35 cellular contexts compared by ENCODE assay signal in genomic region chr17:39974433-39974832, GRCh38. TPM values are rescaled to one million over a fixed set of nuclear protein-coding genes. Genes with fewer than 3 reads are reported as not detected.
"Had no signal": no experiment of that assay in that cellular context is flagged by ENCODE, and none has a peak within 500 bp of the region (broad histone marks: within the 10 kb centered on the region; RNA-seq: fewer than 3 reads in every experiment).

No MANE protein-coding gene starts in this region.

- H3K9ac ChIP-seq: neural progenitor cell, parathyroid adenoma had no signal

- H3K36me3 ChIP-seq: cardiac muscle cell, colonic mucosa, heart left ventricle, left lung, neural progenitor cell, uterus had no signal

- FAIRE-seq: islet of Langerhans had no signal

- H3K4me3 ChIP-seq: cardiac muscle cell, colonic mucosa, dorsolateral prefrontal cortex, heart left ventricle, left lung, lung, neural progenitor cell, psoas muscle, smooth muscle cell, uterus had no signal

- H3K4me1 ChIP-seq: psoas muscle had no signal

- H3K27me3 ChIP-seq: colonic mucosa, left lung, uterus had no signal

- H3K4me2 ChIP-seq: neural progenitor cell, smooth muscle cell had no signal

- H3K27ac Mint-ChIP-seq: activated naive CD4-positive, alpha-beta T cell treated with anti-CD3 and anti-CD28 coated beads, Interleukin-2, amount 50 U/mL, for 72 hours; activated T-cell treated with anti-CD3 and anti-CD28 coated beads, Interleukin-2, amount 50 U/mL, for 72 hours; brain; natural killer cell; neural progenitor cell; stimulated activated memory B cell treated with anti-CD40 and anti-IgM and Interleukin-4, amounts not matched to agents 10 μg/mL and 1 μg/mL and 100 μg/mL, for 72 hours; stimulated activated naive CD8-positive, alpha-beta T cell treated with anti-CD3 and anti-CD28 coated beads, Interleukin-15, amount 100 ng/mL, for 72 hours; T-helper 2 cell treated with Interferon-gamma antibody and Interleukin-4, amounts not matched to agents 5 μg/mL and 100 μg/mL, for 36 hours; type B pancreatic cell had no signal

- H2AFZ ChIP-seq: neural progenitor cell, parathyroid adenoma had no signal

- H3K9me3 Mint-ChIP-seq: activated naive CD4-positive, alpha-beta T cell treated with anti-CD3 and anti-CD28 coated beads, Interleukin-2, amount 50 U/mL, for 72 hours; activated T-cell treated with anti-CD3 and anti-CD28 coated beads, Interleukin-2, amount 50 U/mL, for 72 hours; brain; natural killer cell; neural progenitor cell; stimulated activated memory B cell treated with anti-CD40 and anti-IgM and Interleukin-4, amounts not matched to agents 10 μg/mL and 1 μg/mL and 100 μg/mL, for 72 hours; stimulated activated naive CD8-positive, alpha-beta T cell treated with anti-CD3 and anti-CD28 coated beads, Interleukin-15, amount 100 ng/mL, for 72 hours; T-helper 2 cell treated with Interferon-gamma antibody and Interleukin-4, amounts not matched to agents 5 μg/mL and 100 μg/mL, for 36 hours; type B pancreatic cell had no signal

- DNase-seq: activated CD4-positive, alpha-beta T cell treated with anti-CD3 and anti-CD28 coated beads for 4 hours; activated CD4-positive, alpha-beta T cell treated with anti-CD3 and anti-CD28 coated beads, Interleukin-2, amount 50 U/mL, for 4 hours; activated naive CD4-positive, alpha-beta T cell; activated T-cell treated with anti-CD3 and anti-CD28 coated beads for 4 hours; activated T-cell treated with anti-CD3 and anti-CD28 coated beads, Interleukin-2, amount 50 U/mL, for 72 hours; cerebellar nuclear complex; colonic mucosa; dorsolateral prefrontal cortex; effector memory CD4-positive, alpha-beta T cell; foreskin fibroblast; heart left ventricle; mesendoderm; natural killer cell; occipital lobe; psoas muscle; stimulated activated CD4-positive, alpha-beta T cell treated with anti-CD3 and anti-CD28 coated beads, Interleukin-1b, Interleukin-23, amount 100 ng/mL, for 48 hours; stimulated activated CD4-positive, alpha-beta T cell treated with anti-CD3 and anti-CD28 coated beads, Interleukin-4, amount 100 ng/mL, for 4 hours; stimulated activated CD8-positive, alpha-beta memory T cell treated with anti-CD3 and anti-CD28 coated beads, Interleukin-4, amount 100 ng/mL, for 48 hours; stimulated activated naive CD8-positive, alpha-beta T cell treated with anti-CD3 and anti-CD28 coated beads, Interleukin-15, amount 100 ng/mL, for 72 hours; substantia nigra; uterus had no signal

- H3K9me3 ChIP-seq: colonic mucosa, heart left ventricle, left lung, psoas muscle, uterus had no signal

- ATAC-seq: activated naive CD4-positive, alpha-beta T cell treated with anti-CD3 and anti-CD28 coated beads, Interleukin-2, amount 50 U/mL, for 72 hours; activated T-cell treated with anti-CD3 and anti-CD28 coated beads, Interleukin-2, amount 50 U/mL, for 72 hours; heart left ventricle; left lung; natural killer cell; psoas muscle; stimulated activated memory B cell treated with anti-CD40 and anti-IgM and Interleukin-4, amounts not matched to agents 10 μg/mL and 1 μg/mL and 100 μg/mL, for 72 hours; stimulated activated naive CD8-positive, alpha-beta T cell treated with anti-CD3 and anti-CD28 coated beads, Interleukin-15, amount 100 ng/mL, for 72 hours had no signal

- H3K36me3 Mint-ChIP-seq: activated naive CD4-positive, alpha-beta T cell treated with anti-CD3 and anti-CD28 coated beads, Interleukin-2, amount 50 U/mL, for 72 hours; brain; natural killer cell; neural progenitor cell; stimulated activated memory B cell treated with anti-CD40 and anti-IgM and Interleukin-4, amounts not matched to agents 10 μg/mL and 1 μg/mL and 100 μg/mL, for 72 hours; type B pancreatic cell had no signal

- H3K27ac ChIP-seq: cardiac muscle cell, colonic mucosa, dorsolateral prefrontal cortex, left lung, neural progenitor cell, parathyroid adenoma, psoas muscle, uterus had no signal

- H3K79me2 ChIP-seq: parathyroid adenoma had no signal

- H3K4me3 Mint-ChIP-seq: activated T-cell treated with anti-CD3 and anti-CD28 coated beads, Interleukin-2, amount 50 U/mL, for 72 hours; natural killer cell; neural progenitor cell; stimulated activated memory B cell treated with anti-CD40 and anti-IgM and Interleukin-4, amounts not matched to agents 10 μg/mL and 1 μg/mL and 100 μg/mL, for 72 hours; stimulated activated naive CD8-positive, alpha-beta T cell treated with anti-CD3 and anti-CD28 coated beads, Interleukin-15, amount 100 ng/mL, for 72 hours; T-helper 2 cell treated with Interferon-gamma antibody and Interleukin-4, amounts not matched to agents 5 μg/mL and 100 μg/mL, for 36 hours; type B pancreatic cell had no signal

RNA-seq across cellular contexts. Expression of gene GSDMA, which starts 11.6 kb away (rescaled TPM):
- total RNA-seq: cardiac muscle cell, occipital lobe had no signal
- polyA plus RNA-seq: cardiac muscle cell had no signal

RNA-seq across cellular contexts. Expression of gene CSF3, which starts 40.8 kb away (rescaled TPM):
- total RNA-seq: activated naive CD4-positive, alpha-beta T cell treated with anti-CD3 and anti-CD28 coated beads, Interleukin-2, amount 50 U/mL, for 72 hours; activated T-cell treated with anti-CD3 and anti-CD28 coated beads, Interleukin-2, amount 50 U/mL, for 72 hours; cardiac muscle cell; mononuclear cell; natural killer cell; smooth muscle cell had no signal
- polyA plus RNA-seq: cardiac muscle cell, smooth muscle cell had no signal

RNA-seq across cellular contexts. Expression of gene LRRC3C, which starts 46.9 kb away (rescaled TPM):
- total RNA-seq: activated naive CD4-positive, alpha-beta T cell treated with anti-CD3 and anti-CD28 coated beads, Interleukin-2, amount 50 U/mL, for 72 hours; activated T-cell treated with anti-CD3 and anti-CD28 coated beads, Interleukin-2, amount 50 U/mL, for 72 hours; cardiac muscle cell; colonic mucosa; heart left ventricle; left lung; lung; mononuclear cell; natural killer cell; occipital lobe; psoas muscle; smooth muscle cell had no signal
- polyA plus RNA-seq: cardiac muscle cell, esophagus, heart left ventricle, lung, smooth muscle cell had no signal
